ENCODE assay signal across 30 cellular contexts in genomic region chrX:5957506-5957905, GRCh38.
DNase-seq lines count a peak whose midpoint lies in the region; ATAC-seq, FAIRE-seq and TF ChIP-seq lines count a peak whose summit lies in the region.
"Had no signal": no experiment of that assay in that cellular context is flagged by ENCODE, and none has a peak within 500 bp of the region (broad histone marks: within the 10 kb centered on the region; RNA-seq: fewer than 3 reads in every experiment).

No MANE protein-coding gene starts in this region.

- no peak for ATAC-seq in upper lobe of right lung
- ATAC-seq: activated CD8-positive, alpha-beta T cell treated with anti-CD3 and anti-CD28 coated beads for 36 hours; K562; psoas muscle; T-cell had no signal

- no peak overlapping the region for H3K4me3 ChIP-seq in AG10803 (ENCODE audit: low read length)
- no peak overlapping the region for H3K4me3 ChIP-seq in NB4 (ENCODE audit: low read depth, low read length)
- no peak overlapping the region for H3K4me3 ChIP-seq in astrocyte of the cerebellum (ENCODE audit: low read depth, low read length)
- no peak overlapping the region for H3K4me3 ChIP-seq in keratinocyte (ENCODE audit: control insufficient read depth in 2 of 3, extremely low read depth in 1 of 3, insufficient read depth in 2 of 3, low read depth in 1 of 3, low read length in 3 of 3)
- no peak overlapping the region for H3K4me3 ChIP-seq in upper lobe of right lung
- no peak overlapping the region for H3K4me3 ChIP-seq in brain microvascular endothelial cell (ENCODE audit: low read depth, low read length)
- H3K4me3 ChIP-seq: BLaER1 treated with 17β-estradiol and CSF1 and Interleukin-3, amounts not matched to agents 10 nM and 100 nM; K562; psoas muscle had no signal

- peaks cover 3% of the 10 kb centered on the region for H3K9me3 Mint-ChIP-seq in osteocyte (ENCODE audit: unreplicated experiment)
- H3K9me3 Mint-ChIP-seq: activated CD8-positive, alpha-beta T cell treated with anti-CD3 and anti-CD28 coated beads for 36 hours; type B pancreatic cell had no signal

- in situ Hi-C loops in astrocyte of the cerebellum (cut with HindIII; ENCODE audit: low sequenced_read_pairs) (no loop called here), brain microvascular endothelial cell (cut with HindIII; ENCODE audit: low pct_ligation_motif_present, low sequenced_read_pairs) (no loop called here)

- TF ChIP-seq CTCF in AG10803 (conservative IDR thresholded peaks at IDR 0.05; ENCODE audit: low read length), result no peak
- TF ChIP-seq CTCF in NB4 (IDR thresholded peaks at IDR 0.05; ENCODE audit: low read depth, low read length), result no peak
- TF ChIP-seq CTCF in astrocyte of the cerebellum (IDR thresholded peaks at IDR 0.05; ENCODE audit: low read depth, low read length, missing control alignments), result no peak
- TF ChIP-seq CTCF in keratinocyte (optimal IDR thresholded peaks at IDR 0.05 in 1 of 3, IDR thresholded peaks at IDR 0.05 in 1 of 3, conservative IDR thresholded peaks at IDR 0.05 in 1 of 3; ENCODE audit: extremely low read depth in 1 of 3, insufficient read depth in 2 of 3, low read length in 3 of 3), result no peak
- no peak for TF ChIP-seq CTCF in upper lobe of right lung (IDR thresholded peaks at IDR 0.05)
- no peak for TF ChIP-seq CTCF in osteocyte (IDR thresholded peaks at IDR 0.05)
- TF ChIP-seq CTCF in brain microvascular endothelial cell (IDR thresholded peaks at IDR 0.05; ENCODE audit: low read depth, low read length, missing control alignments), result no peak

- no peaks in the 10 kb centered on the region for H3K27me3 Mint-ChIP-seq in osteocyte (ENCODE audit: unreplicated experiment)
- H3K27me3 Mint-ChIP-seq: activated CD8-positive, alpha-beta T cell treated with anti-CD3 and anti-CD28 coated beads for 36 hours; T-cell; type B pancreatic cell had no signal

- FAIRE-seq in keratinocyte (lab: Jason Lieb, UNC), result peak; percentile 5
- FAIRE-seq: colon, GM18507, K562, TTC549 had no signal

- no peaks in the 10 kb centered on the region for H3K36me3 ChIP-seq in keratinocyte (ENCODE audit: control insufficient read depth in 2 of 2, extremely low read depth in 1 of 2, insufficient read depth in 2 of 2, low read length in 2 of 2)
- no peaks in the 10 kb centered on the region for H3K36me3 ChIP-seq in upper lobe of right lung
- H3K36me3 ChIP-seq in brain microvascular endothelial cell (replicated peaks), result no peaks in the 10 kb centered on the region
- H3K36me3 ChIP-seq: BLaER1 treated with 17β-estradiol and CSF1 and Interleukin-3, amounts not matched to agents 10 nM and 100 nM had no signal

- H3K4me1 ChIP-seq in keratinocyte (ENCODE audit: control insufficient read depth, extremely low read depth, insufficient read depth, low read length) (no peaks in the 10 kb centered on the region), upper lobe of right lung (no peaks in the 10 kb centered on the region)
- H3K4me1 ChIP-seq: psoas muscle had no signal

- no peaks in the 10 kb centered on the region for H3K36me3 Mint-ChIP-seq in osteocyte (ENCODE audit: unreplicated experiment)
- H3K36me3 Mint-ChIP-seq: T-cell, type B pancreatic cell had no signal

- DNase-seq in AG10803 (ENCODE audit: low read depth) (peak; percentile 4), NB4 (ENCODE audit: low read depth) (peak; percentile 39), astrocyte of the cerebellum (ENCODE audit: low read depth) (peak; percentile 32), keratinocyte (ENCODE audit: low read depth, low spot score) (no peak), upper lobe of right lung (no peak), osteocyte (ENCODE audit: extremely low spot score, unreplicated experiment) (no peak), NCI-H1048 (lab: John Stamatoyannopoulos, UW) (no peak), brain microvascular endothelial cell (no peak)
- DNase-seq: activated CD4-positive, CD25-positive, alpha-beta regulatory T cell treated with anti-CD3 and anti-CD28 coated beads, Interleukin-2, amount 50 U/mL, for 72 hours; activated CD8-positive, alpha-beta T cell treated with anti-CD3 and anti-CD28 coated beads for 36 hours; activated effector memory CD4-positive, alpha-beta T cell treated with Interleukin-2 at 50 U/mL for 16 hours; COR-L47; DMS79; effector CD8-positive, alpha-beta T cell; erythroblast; GF-D8; GOT3; kidney glomerular epithelial cell; MM.1S; NCI-H1694 treated with DMSO at 0.1 percent for 48 hours; NCI-H526; psoas muscle; SIG-M5; T-cell had no signal

- H3K27ac Mint-ChIP-seq in osteocyte (ENCODE audit: unreplicated experiment), result no peak overlapping the region
- H3K27ac Mint-ChIP-seq: activated CD8-positive, alpha-beta T cell treated with anti-CD3 and anti-CD28 coated beads for 36 hours; T-cell; type B pancreatic cell had no signal

- H3K9me3 ChIP-seq in keratinocyte (ENCODE audit: control insufficient read depth, low read depth, low read length) (no peaks in the 10 kb centered on the region), upper lobe of right lung (no peaks in the 10 kb centered on the region)
- H3K9me3 ChIP-seq: BLaER1 treated with 17β-estradiol and CSF1 and Interleukin-3, amounts not matched to agents 10 nM and 100 nM; psoas muscle had no signal

- dilution Hi-C loops in keratinocyte (cut with MboI; ENCODE audit: extremely low pct_ligation_motif_present, low sequenced_read_pairs), result no loop called here

- H4K20me1 ChIP-seq in keratinocyte (ENCODE audit: control insufficient read depth, extremely low read depth, insufficient read depth, low read length), result no peaks in the 10 kb centered on the region
- H4K20me1 ChIP-seq: BLaER1 treated with 17β-estradiol and CSF1 and Interleukin-3, amounts not matched to agents 10 nM and 100 nM had no signal

- no peak for TF ChIP-seq POLR2A in NB4 (IDR thresholded peaks at IDR 0.05; ENCODE audit: extremely low read depth, insufficient read length)

- no peaks in the 10 kb centered on the region for H3K79me2 ChIP-seq in keratinocyte (ENCODE audit: control insufficient read depth, insufficient read depth, low read length)

- H3K27ac ChIP-seq in keratinocyte (ENCODE audit: control insufficient read depth, insufficient read depth, low read length) (no peak overlapping the region), upper lobe of right lung (no peak overlapping the region), brain microvascular endothelial cell (no peak overlapping the region)
- H3K27ac ChIP-seq: psoas muscle had no signal

- no peaks in the 10 kb centered on the region for H3K27me3 ChIP-seq in keratinocyte (ENCODE audit: control insufficient read depth, extremely low read depth, insufficient read depth, low read length)
- no peaks in the 10 kb centered on the region for H3K27me3 ChIP-seq in upper lobe of right lung
- H3K27me3 ChIP-seq in brain microvascular endothelial cell (replicated peaks), result no peaks in the 10 kb centered on the region
- H3K27me3 ChIP-seq: BLaER1 treated with 17β-estradiol and CSF1 and Interleukin-3, amounts not matched to agents 10 nM and 100 nM had no signal

- H2AFZ ChIP-seq in keratinocyte (ENCODE audit: control insufficient read depth, low read length), result no peak overlapping the region

- H3K4me2 ChIP-seq in keratinocyte (ENCODE audit: control insufficient read depth, extremely low read depth, insufficient read depth, low read depth, low read length), result no peak overlapping the region

- no peak overlapping the region for H3K4me3 Mint-ChIP-seq in osteocyte (ENCODE audit: unreplicated experiment)
- H3K4me3 Mint-ChIP-seq: activated CD8-positive, alpha-beta T cell treated with anti-CD3 and anti-CD28 coated beads for 36 hours; T-cell; type B pancreatic cell had no signal

- H3K9me1 ChIP-seq in keratinocyte (ENCODE audit: control insufficient read depth, extremely low read depth, insufficient read depth, low read length), result no peaks in the 10 kb centered on the region

- H3K4me1 Mint-ChIP-seq in osteocyte (ENCODE audit: unreplicated experiment), result no peaks in the 10 kb centered on the region
- H3K4me1 Mint-ChIP-seq: T-cell had no signal

- no peak overlapping the region for H3K9ac ChIP-seq in keratinocyte (ENCODE audit: control insufficient read depth, extremely low read depth, insufficient read depth, low read length)
- H3K9ac ChIP-seq: BLaER1 treated with 17β-estradiol and CSF1 and Interleukin-3, amounts not matched to agents 10 nM and 100 nM had no signal

- intact Hi-C loops in upper lobe of right lung (cut with DNase I), result no loop called here

Comparison
In these comparisons a context has a peak if more than half of its experiments do, and no peak if none do; other contexts are left out.
1. DNase-seq: peak in AG10803 (single experiment), NB4 (single experiment) and astrocyte of the cerebellum (single experiment); none in keratinocyte (single experiment), upper lobe of right lung (single experiment), osteocyte (single experiment), NCI-H1048 (single experiment) and brain microvascular endothelial cell (single experiment).